ENCODE assay signal across 20 cellular contexts in genomic region chr3:177203689-177204395, GRCh38. TPM values are rescaled to one million over a fixed set of nuclear protein-coding genes. Genes with fewer than 3 reads are reported as not detected.
A peak's percentile ranks its signal among the peaks of the same experiment; 100 is the strongest.
DNase-seq lines count a peak whose midpoint lies in the region; ATAC-seq lines count a peak whose summit lies in the region.
"Had no signal": no experiment of that assay in that cellular context is flagged by ENCODE, and none has a peak within 500 bp of the region (broad histone marks: within the 10 kb centered on the region; RNA-seq: fewer than 3 reads in every experiment).

No MANE protein-coding gene starts in this region.

- intact Hi-C loops in Right ventricle myocardium inferior (cut with DNase I) = no loop called here
- intact Hi-C loops in Right ventricle myocardium superior (cut with DNase I) = loop anchor here (10.0 kb wide), 1 partner anchor 61 kb away; no protein-coding TSS in a partner anchor

- H3K4me3 ChIP-seq in BLaER1 treated with 17β-estradiol and CSF1 and Interleukin-3, amounts not matched to agents 10 nM and 100 nM = peak overlapping the region in 3 of 10 experiments; percentile 3 to 29 (median 23); a peak in 4 of 20 replicates
- H3K4me3 ChIP-seq: A549, HAP-1 had no signal

- H3K27me3 Mint-ChIP-seq in stimulated activated memory B cell treated with anti-CD40 and anti-IgM and Interleukin-4, amounts not matched to agents 10 μg/mL and 1 μg/mL and 100 μg/mL, for 72 hours = no peaks in the 10 kb centered on the region
- H3K27me3 Mint-ChIP-seq in T-cell = no peaks in the 10 kb centered on the region

- H3K4me2 ChIP-seq in BLaER1 treated with 17β-estradiol and CSF1 and Interleukin-3, amounts not matched to agents 10 nM and 100 nM = no peak overlapping the region
- H3K4me2 ChIP-seq: A549 had no signal

- CTCF ChIA-PET in T-cell (lab: Charles Lee) = no interaction called here

- peaks cover 39 to 50% (median 41%) of the 10 kb centered on the region in 10 experiments for H3K4me1 ChIP-seq in BLaER1 treated with 17β-estradiol and CSF1 and Interleukin-3, amounts not matched to agents 10 nM and 100 nM

- no peaks in the 10 kb centered on the region for H3K9me3 Mint-ChIP-seq in stimulated activated memory B cell treated with anti-CD40 and anti-IgM and Interleukin-4, amounts not matched to agents 10 μg/mL and 1 μg/mL and 100 μg/mL, for 72 hours
- no peaks in the 10 kb centered on the region for H3K9me3 Mint-ChIP-seq in T-cell
- H3K9me3 Mint-ChIP-seq: CD8-positive, alpha-beta T cell; HFFc6 had no signal

- DNase-seq in Right ventricle myocardium inferior (ENCODE audit: missing footprints) (peak; percentile 75), Right ventricle myocardium superior (no peak), left lobe of liver (ENCODE audit: low spot score) (peak; percentile 42), T-cell (no peak)
- DNase-seq in stimulated activated CD4-positive, alpha-beta T cell treated with anti-CD3 and anti-CD28 coated beads, Interleukin-4, amount 100 ng/mL, for 24 hours = no peak
- DNase-seq: 8988T; ACHN; AML-193; BE2C; Caco-2; CD4-positive, CD25-positive, alpha-beta regulatory T cell; CD8-positive, alpha-beta T cell; DMS153; GOT3; HFFc6 had no signal

- peaks cover 20% of the 10 kb centered on the region for H3K4me1 Mint-ChIP-seq in stimulated activated memory B cell treated with anti-CD40 and anti-IgM and Interleukin-4, amounts not matched to agents 10 μg/mL and 1 μg/mL and 100 μg/mL, for 72 hours
- H3K4me1 Mint-ChIP-seq in T-cell = peaks cover 27 to 41% (median 36%) of the 10 kb centered on the region in 3 donors

- H3K4me3 Mint-ChIP-seq in stimulated activated memory B cell treated with anti-CD40 and anti-IgM and Interleukin-4, amounts not matched to agents 10 μg/mL and 1 μg/mL and 100 μg/mL, for 72 hours = no peak overlapping the region
- H3K4me3 Mint-ChIP-seq in T-cell = no peak overlapping the region
- H3K4me3 Mint-ChIP-seq: CD4-positive, CD25-positive, alpha-beta regulatory T cell; CD8-positive, alpha-beta T cell; HFFc6 had no signal

- no peak for ATAC-seq in Right ventricle myocardium inferior
- no peak for ATAC-seq in Right ventricle myocardium superior (ENCODE audit: poor library complexity)
- ATAC-seq in left lobe of liver = no peak
- no peak for ATAC-seq in stimulated activated memory B cell treated with anti-CD40 and anti-IgM and Interleukin-4, amounts not matched to agents 10 μg/mL and 1 μg/mL and 100 μg/mL, for 72 hours
- no peak for ATAC-seq in T-cell (replicated peaks in 1 of 4)
- ATAC-seq: A549; CD8-positive, alpha-beta T cell had no signal

- POLR2A ChIA-PET in T-cell (lab: Charles Lee) = interaction anchor here in 1 of 2 donors (0.8 kb wide), 1 partner anchor 577 kb away, joined by 3 read pairs; no protein-coding TSS in a partner anchor

- H3K36me3 ChIP-seq in BLaER1 treated with 17β-estradiol and CSF1 and Interleukin-3, amounts not matched to agents 10 nM and 100 nM = peaks cover 0 to 9% (median 0%) of the 10 kb centered on the region in 11 experiments; a peak in 4 of 22 replicates
- H3K36me3 ChIP-seq: BE2C, HAP-1 had no signal

- H3K27me3 ChIP-seq in BLaER1 treated with 17β-estradiol and CSF1 and Interleukin-3, amounts not matched to agents 10 nM and 100 nM = no peaks in the 10 kb centered on the region
- H3K27me3 ChIP-seq: BE2C had no signal

- no peak overlapping the region for H3K9ac ChIP-seq in BLaER1 treated with 17β-estradiol and CSF1 and Interleukin-3, amounts not matched to agents 10 nM and 100 nM

- H3K27ac ChIP-seq in BLaER1 treated with 17β-estradiol and CSF1 and Interleukin-3, amounts not matched to agents 10 nM and 100 nM = peak overlapping the region in 6 of 11 experiments; percentile 6 to 43 (median 20); a peak in 8 of 22 replicates
- H3K27ac ChIP-seq: A549, C4-2B had no signal

- peaks cover 12 to 35% (median 26%) of the 10 kb centered on the region in 11 experiments for H3K9me3 ChIP-seq in BLaER1 treated with 17β-estradiol and CSF1 and Interleukin-3, amounts not matched to agents 10 nM and 100 nM (replicated peaks in 1 of 11)
- H3K9me3 ChIP-seq: A549, HAP-1 had no signal

- H3K36me3 Mint-ChIP-seq in stimulated activated memory B cell treated with anti-CD40 and anti-IgM and Interleukin-4, amounts not matched to agents 10 μg/mL and 1 μg/mL and 100 μg/mL, for 72 hours = no peaks in the 10 kb centered on the region
- H3K36me3 Mint-ChIP-seq in T-cell = no peaks in the 10 kb centered on the region
- H3K36me3 Mint-ChIP-seq: CD4-positive, CD25-positive, alpha-beta regulatory T cell; CD8-positive, alpha-beta T cell had no signal

- peak overlapping the region; percentile 17 for H3K27ac Mint-ChIP-seq in stimulated activated memory B cell treated with anti-CD40 and anti-IgM and Interleukin-4, amounts not matched to agents 10 μg/mL and 1 μg/mL and 100 μg/mL, for 72 hours
- H3K27ac Mint-ChIP-seq in T-cell = no peak overlapping the region
- H3K27ac Mint-ChIP-seq: CD8-positive, alpha-beta T cell; HFFc6 had no signal

- no peaks in the 10 kb centered on the region for H4K20me1 ChIP-seq in BLaER1 treated with 17β-estradiol and CSF1 and Interleukin-3, amounts not matched to agents 10 nM and 100 nM

RNA-seq across cellular contexts. Expression of gene TBL1XR1, which starts 6.6 kb away (rescaled TPM):
- total RNA-seq in Right ventricle myocardium inferior (96.8 TPM), Right ventricle myocardium superior (90.8 TPM), left lobe of liver (57.1 TPM), T-cell (100 to 1,000 TPM; 120 to 156 (median 140) TPM)

Comparison
In these comparisons a context has a peak if more than half of its experiments do, and no peak if none do; other contexts are left out.
1. DNase-seq: peak in Right ventricle myocardium inferior (single experiment) and left lobe of liver (single experiment); none in Right ventricle myocardium superior (single experiment), T-cell (0 of 34) and stimulated activated CD4-positive, alpha-beta T cell treated with anti-CD3 and anti-CD28 coated beads, Interleukin-4, amount 100 ng/mL, for 24 hours (single experiment).